Comparison of ENCODE assay signal across 9 cellular contexts in the genomic region with DNA sequence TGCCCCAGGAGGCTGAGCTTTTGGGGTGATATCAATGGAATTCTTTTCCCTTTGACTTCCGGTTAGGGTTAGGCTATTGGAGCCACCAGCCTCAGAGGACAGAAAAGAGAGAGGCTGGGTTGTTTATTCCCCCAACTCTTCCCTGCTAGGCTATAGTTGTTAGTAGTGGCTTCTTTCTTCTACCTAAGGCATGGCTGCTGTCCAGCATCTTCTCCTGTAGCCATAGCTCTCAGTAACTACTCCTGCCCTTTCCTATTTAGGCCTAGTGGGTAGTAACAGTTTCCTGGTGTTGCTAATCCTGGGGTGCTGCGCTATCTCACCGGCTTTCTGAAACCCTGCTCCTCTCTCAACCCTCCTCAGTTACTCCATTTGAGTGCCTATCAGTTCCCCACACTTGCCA.
"Had no signal": no experiment of that assay in that cellular context is flagged by ENCODE, and none has a peak within 500 bp of the region (broad histone marks: within the 10 kb centered on the region; RNA-seq: fewer than 3 reads in every experiment).

No MANE protein-coding gene starts in this region.

- H3K4me1 Mint-ChIP-seq: IgD-negative memory B cell had no signal

- H3K4me3 ChIP-seq: HAP-1, K562 had no signal

- H3K36me3 ChIP-seq: HAP-1 had no signal

- H3K9me3 Mint-ChIP-seq: IgD-negative memory B cell had no signal

- DNase-seq: GOT3, H7, KG1 had no signal

- H3K27ac Mint-ChIP-seq: IgD-negative memory B cell had no signal

- H3K9me3 ChIP-seq: HAP-1 had no signal

- H3K4me3 Mint-ChIP-seq: IgD-negative memory B cell had no signal

- H3K27ac ChIP-seq: HL-60 had no signal

- ATAC-seq: HCT116, HepG2, K562 had no signal

- H3K27me3 Mint-ChIP-seq: IgD-negative memory B cell had no signal

- H3K36me3 Mint-ChIP-seq: IgD-negative memory B cell had no signal
